ENCODE assay signal across 1 cellular context in the genomic region with DNA sequence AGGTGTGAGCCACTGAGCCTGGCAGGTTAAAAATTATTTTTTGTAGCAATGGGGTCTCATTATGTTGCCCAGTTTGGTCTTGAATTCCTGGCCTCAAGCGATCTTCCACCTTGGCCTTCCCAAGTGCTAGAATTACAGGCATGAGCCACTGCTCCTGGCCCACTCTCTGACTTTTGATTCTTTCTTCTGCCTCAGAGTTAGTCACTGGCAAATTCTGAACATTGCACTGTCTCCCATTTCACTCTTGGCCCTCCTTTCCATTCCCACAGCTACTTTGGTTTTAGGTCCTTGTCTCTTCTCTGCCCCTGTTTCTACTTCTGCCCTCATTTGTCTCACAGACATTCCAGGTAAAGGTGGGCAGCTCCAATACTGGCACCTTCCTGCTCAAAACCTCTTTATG.
TF ChIP-seq lines count a peak whose summit lies in the region.

No MANE protein-coding gene starts in this region.

TF ChIP-seq in HepG2, 621 proteins besides CTCF, POLR2A, EP300 and RAD21 (continued from another document):
- TF ChIP-seq KAT7 (CRISPR knock-in tag; IDR thresholded peaks at IDR 0.05; ENCODE audit: borderline replicate concordance) = no peak
TF ChIP-seq in HepG2: peak in this region for 0.
